In the genomic region with DNA sequence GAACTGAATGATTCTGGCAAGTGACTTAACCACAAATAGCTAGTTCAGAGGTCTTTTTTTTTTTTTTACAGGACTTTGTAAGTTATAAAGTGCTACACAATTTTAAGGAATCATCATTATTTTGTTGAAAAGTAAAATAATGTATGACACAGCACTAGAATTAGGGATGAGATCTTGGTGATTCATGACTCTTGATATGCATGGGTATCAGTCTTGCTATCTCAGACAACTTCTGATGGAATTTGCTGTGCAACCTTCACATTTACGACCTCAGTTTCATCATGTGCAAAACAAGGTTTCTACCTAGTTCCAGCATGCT, we compare ENCODE assay signal across 24 cellular contexts.
"Had no signal": no experiment of that assay in that cellular context is flagged by ENCODE, and none has a peak within 500 bp of the region (broad histone marks: within the 10 kb centered on the region; RNA-seq: fewer than 3 reads in every experiment).

No MANE protein-coding gene starts in this region.

- H2AFZ ChIP-seq: neural progenitor cell, parathyroid adenoma had no signal

- DNase-seq: dermis blood vessel endothelial cell; effector memory CD4-positive, alpha-beta T cell; foreskin melanocyte; hypothalamus; immature natural killer cell; kidney; mucosa of descending colon; naive B cell; stimulated activated CD4-positive, alpha-beta T cell treated with anti-CD3 and anti-CD28 coated beads, Interleukin-2, amount 100 ng/mL, for 24 hours; stimulated activated CD4-positive, alpha-beta T cell treated with anti-CD3 and anti-CD28 coated beads, Interleukin-4, amount 100 ng/mL, for 24 hours; stimulated activated naive CD4-positive, alpha-beta T cell treated with Interleukin-2 at 50 U/mL for 16 hours; stomach; thyroid gland had no signal

- H3K9ac ChIP-seq: neural progenitor cell, parathyroid adenoma had no signal

- H3K4me2 ChIP-seq: neural progenitor cell had no signal

- H3K4me3 ChIP-seq: coronary artery, esophagus muscularis mucosa, lung, mucosa of descending colon, neural progenitor cell, stomach, thyroid gland, upper lobe of left lung had no signal

- FAIRE-seq: endothelial cell of umbilical vein, kidney, urothelium cell line had no signal

- H3K79me2 ChIP-seq: parathyroid adenoma had no signal

- H3K27me3 ChIP-seq: esophagus muscularis mucosa, neural progenitor cell, stomach, thyroid gland, upper lobe of left lung had no signal

- ATAC-seq: mucosa of descending colon; natural killer cell treated with Interleukin-12 subunit alpha and Interleukin-12 subunit beta and Interleukin-15 and Interleukin-18, amount 100 ng/mL, for 72 hours; sciatic nerve; stimulated activated effector memory CD8-positive, alpha-beta T cell treated with anti-CD3 and anti-CD28 coated beads, Interleukin-12 subunit alpha, Interleukin-12 subunit beta, amount 100 ng/mL, for 72 hours had no signal

- H3K27ac ChIP-seq: coronary artery, esophagus muscularis mucosa, neural progenitor cell, parathyroid adenoma, stomach, thyroid gland, upper lobe of left lung had no signal

- H3K9me3 ChIP-seq: esophagus muscularis mucosa, mucosa of descending colon, stomach, thyroid gland, upper lobe of left lung had no signal

- H3K36me3 ChIP-seq: esophagus muscularis mucosa, neural progenitor cell, stomach, thyroid gland, upper lobe of left lung had no signal
